ENCODE assay signal across 23 cellular contexts in genomic region chr9:105954517-105954916, GRCh38.
A peak's percentile ranks its signal among the peaks of the same experiment; 100 is the strongest.
DNase-seq lines count a peak whose midpoint lies in the region; ATAC-seq and TF ChIP-seq lines count a peak whose summit lies in the region.
"Had no signal": no experiment of that assay in that cellular context is flagged by ENCODE, and none has a peak within 500 bp of the region (broad histone marks: within the 10 kb centered on the region; RNA-seq: fewer than 3 reads in every experiment).

No MANE protein-coding gene starts in this region.

- H4K12ac ChIP-seq in trophoblast cell (ENCODE audit: low read depth, low read length), result no peak overlapping the region

- no peak overlapping the region for H2BK5ac ChIP-seq in trophoblast cell (ENCODE audit: low read depth, low read length, poor library complexity)

- peaks cover 0 to 2% of the 10 kb centered on the region in 2 experiments for H3K4me1 ChIP-seq in trophoblast cell (ENCODE audit: control insufficient read depth in 1 of 2, insufficient read depth in 2 of 2, low read length in 2 of 2)
- H3K4me1 ChIP-seq: A549, BE2C had no signal

- no peak overlapping the region for H3K9ac ChIP-seq in trophoblast cell (ENCODE audit: low read length)
- H3K9ac ChIP-seq: BLaER1 treated with 17β-estradiol and CSF1 and Interleukin-3, amounts not matched to agents 10 nM and 100 nM had no signal

- no peak for TF ChIP-seq EP300 in Ishikawa (IDR thresholded peaks at IDR 0.05; ENCODE audit: borderline replicate concordance)

- no peak overlapping the region for H3K27ac Mint-ChIP-seq in activated CD4-positive, alpha-beta T cell treated with anti-CD3 and anti-CD28 coated beads, Interleukin-2, amount 10 ng/mL, durations not matched to agents 24 days and 14 days
- H3K27ac Mint-ChIP-seq: CD14-positive monocyte; CD4-positive, alpha-beta T cell; CD8-positive, alpha-beta memory T cell had no signal

- peak; percentile 4 for DNase-seq in kidney tubule cell (ENCODE audit: low spot score)
- peak in 1 of 2 donors; percentile 4 for DNase-seq in trophoblast cell
- no peak for DNase-seq in NCI-H2081 (lab: John Stamatoyannopoulos, UW)
- no peak for DNase-seq in activated CD4-positive, alpha-beta T cell treated with anti-CD3 and anti-CD28 coated beads, Interleukin-2, amount 10 ng/mL, durations not matched to agents 24 days and 14 days
- DNase-seq in activated CD4-positive, alpha-beta T cell treated with anti-CD3 and anti-CD28 coated beads for 4 hours, result no peak
- no peak for DNase-seq in left ventricle myocardium superior
- DNase-seq: 8988T; ACHN; AML-193; CD4-positive, alpha-beta T cell; CD8-positive, alpha-beta memory T cell; DMS 273 treated with DMSO at 0.1 percent for 48 hours; DMS79; EL; GDM1; GOT3; HCEC 1CT had no signal

- no peak for TF ChIP-seq RAD21 in Ishikawa (IDR thresholded peaks at IDR 0.05; ENCODE audit: low read depth)

- no peak for ATAC-seq in left ventricle myocardium superior
- ATAC-seq: A549, GM12878 had no signal

- intact Hi-C loops in activated CD4-positive, alpha-beta T cell treated with anti-CD3 and anti-CD28 coated beads, Interleukin-2, amount 10 ng/mL, durations not matched to agents 24 days and 14 days (cut with micrococcal nuclease), result no loop called here
- intact Hi-C loops in left ventricle myocardium superior (cut with micrococcal nuclease), result no loop called here

- no peak overlapping the region for H3K23ac ChIP-seq in trophoblast cell (ENCODE audit: low read length)

- no peak overlapping the region for H2BK120ac ChIP-seq in trophoblast cell (ENCODE audit: insufficient read depth, low read length, poor library complexity)

- H2AFZ ChIP-seq in trophoblast cell (ENCODE audit: insufficient read depth, low read length, poor library complexity), result no peak overlapping the region

- no peak overlapping the region for H2BK12ac ChIP-seq in trophoblast cell (ENCODE audit: low read length)

- H4K8ac ChIP-seq in trophoblast cell (ENCODE audit: low read depth, low read length), result no peak overlapping the region

- H3K4ac ChIP-seq in trophoblast cell (ENCODE audit: low read depth, low read length), result no peak overlapping the region

- no peak overlapping the region for H3K14ac ChIP-seq in trophoblast cell (ENCODE audit: low read length)

- H3K9me3 Mint-ChIP-seq in activated CD4-positive, alpha-beta T cell treated with anti-CD3 and anti-CD28 coated beads, Interleukin-2, amount 10 ng/mL, durations not matched to agents 24 days and 14 days, result no peaks in the 10 kb centered on the region

- H3K36me3 Mint-ChIP-seq in activated CD4-positive, alpha-beta T cell treated with anti-CD3 and anti-CD28 coated beads, Interleukin-2, amount 10 ng/mL, durations not matched to agents 24 days and 14 days (ENCODE audit: low read depth), result no peaks in the 10 kb centered on the region
- H3K36me3 Mint-ChIP-seq: CD14-positive monocyte; CD8-positive, alpha-beta memory T cell had no signal

- no peak overlapping the region for H3K18ac ChIP-seq in trophoblast cell (ENCODE audit: low read length)

- no peak overlapping the region for H4K91ac ChIP-seq in trophoblast cell (ENCODE audit: low read depth, low read length)

- no peaks in the 10 kb centered on the region for H3K9me3 ChIP-seq in trophoblast cell (ENCODE audit: insufficient read depth, low read depth, low read length)

- no peaks in the 10 kb centered on the region for H3K79me2 ChIP-seq in trophoblast cell (ENCODE audit: control insufficient read depth, insufficient read depth, low read length, poor library complexity)

- H3K27ac ChIP-seq in trophoblast cell (ENCODE audit: low read depth, low read length), result peak overlapping the region; percentile 44
- H3K27ac ChIP-seq: A549; BLaER1 treated with 17β-estradiol and CSF1 and Interleukin-3, amounts not matched to agents 10 nM and 100 nM had no signal

- H3K4me1 Mint-ChIP-seq in activated CD4-positive, alpha-beta T cell treated with anti-CD3 and anti-CD28 coated beads, Interleukin-2, amount 10 ng/mL, durations not matched to agents 24 days and 14 days, result no peaks in the 10 kb centered on the region
- H3K4me1 Mint-ChIP-seq: CD14-positive monocyte; CD8-positive, alpha-beta memory T cell had no signal

- no peaks in the 10 kb centered on the region for H3K27me3 Mint-ChIP-seq in activated CD4-positive, alpha-beta T cell treated with anti-CD3 and anti-CD28 coated beads, Interleukin-2, amount 10 ng/mL, durations not matched to agents 24 days and 14 days
- H3K27me3 Mint-ChIP-seq: CD4-positive, alpha-beta T cell had no signal

- WGBS in trophoblast cell (ENCODE audit: extremely low coverage, insufficient coverage, insufficient read length), result no CpG with 5 or more reads among the region's 1 CpG

- H3K4me3 Mint-ChIP-seq in activated CD4-positive, alpha-beta T cell treated with anti-CD3 and anti-CD28 coated beads, Interleukin-2, amount 10 ng/mL, durations not matched to agents 24 days and 14 days, result no peak overlapping the region
- H3K4me3 Mint-ChIP-seq: CD14-positive monocyte; CD4-positive, alpha-beta T cell; CD8-positive, alpha-beta memory T cell had no signal

- H2AK5ac ChIP-seq in trophoblast cell (ENCODE audit: low read length), result no peak overlapping the region

- peaks cover 2% of the 10 kb centered on the region for H3K79me1 ChIP-seq in trophoblast cell (ENCODE audit: low read length)

- no peaks in the 10 kb centered on the region for H3K27me3 ChIP-seq in trophoblast cell (ENCODE audit: insufficient read depth, low read length)
- H3K27me3 ChIP-seq: BE2C; BLaER1 treated with 17β-estradiol and CSF1 and Interleukin-3, amounts not matched to agents 10 nM and 100 nM had no signal

- no peak overlapping the region for H3K4me2 ChIP-seq in trophoblast cell (ENCODE audit: low read length)
- H3K4me2 ChIP-seq: A549; BLaER1 treated with 17β-estradiol and CSF1 and Interleukin-3, amounts not matched to agents 10 nM and 100 nM had no signal

- no peaks in the 10 kb centered on the region for H3K36me3 ChIP-seq in trophoblast cell (ENCODE audit: control insufficient read depth in 1 of 2, insufficient read depth in 2 of 2, low read length in 2 of 2)
- H3K36me3 ChIP-seq: BE2C; BLaER1 treated with 17β-estradiol and CSF1 and Interleukin-3, amounts not matched to agents 10 nM and 100 nM had no signal

- no peak overlapping the region for H3K4me3 ChIP-seq in trophoblast cell (ENCODE audit: low read depth, low read length)
- H3K4me3 ChIP-seq: A549; BLaER1 treated with 17β-estradiol and CSF1 and Interleukin-3, amounts not matched to agents 10 nM and 100 nM; GM12878 had no signal

TF ChIP-seq in Ishikawa, 13 proteins besides CTCF, POLR2A, EP300 and RAD21:
- TF ChIP-seq TEAD4 (IDR thresholded peaks at IDR 0.05) (peak; percentile 65), MAX (IDR thresholded peaks at IDR 0.05) (no peak), FOXM1 (IDR thresholded peaks at IDR 0.05; ENCODE audit: borderline replicate concordance, low read depth) (no peak), CEBPB (IDR thresholded peaks at IDR 0.05) (no peak)
